Comparison of ENCODE assay signal across 9 cellular contexts in the genomic region with DNA sequence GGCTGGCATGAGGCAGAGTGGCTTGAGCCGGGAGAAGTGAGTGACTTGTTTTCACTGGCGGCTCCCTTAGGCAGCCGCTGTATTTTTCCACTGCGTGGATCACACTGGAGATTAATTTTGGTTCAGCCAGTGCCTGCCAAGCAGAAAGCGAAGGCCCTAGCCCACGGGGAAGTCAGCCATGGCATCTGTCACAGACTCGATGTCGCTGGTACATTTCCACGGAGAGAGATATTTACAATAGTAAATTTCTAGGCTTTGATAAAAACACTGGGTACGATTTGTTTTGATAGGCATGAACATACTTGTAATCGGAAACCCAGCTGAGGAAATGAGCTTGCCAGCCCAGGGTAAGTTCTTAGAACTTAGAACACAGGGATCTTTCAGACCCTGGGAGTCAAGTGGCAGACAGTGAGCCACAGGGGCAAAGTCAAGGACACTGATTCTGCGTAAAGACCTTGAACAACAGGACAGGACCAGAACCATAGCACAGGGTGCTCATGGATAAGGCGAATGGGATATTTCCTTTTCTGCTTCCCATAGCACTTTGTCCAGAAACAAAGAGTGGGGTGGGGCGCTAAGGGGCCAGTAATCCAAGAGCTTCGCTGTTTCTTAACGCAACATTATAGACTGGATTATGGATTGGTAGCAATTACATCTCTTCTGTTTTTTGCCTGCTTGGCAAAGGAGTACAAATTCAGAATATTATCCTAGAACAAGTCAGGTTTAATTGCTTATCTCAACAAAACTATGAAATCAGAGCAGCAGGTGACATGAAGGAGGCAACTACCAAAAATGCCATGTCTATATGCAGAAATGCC. TPM values are rescaled to one million over a fixed set of nuclear protein-coding genes. Genes with fewer than 3 reads are reported as not detected.
DNase-seq lines count a peak whose midpoint lies in the region; ATAC-seq lines count a peak whose summit lies in the region.
"Had no signal": no experiment of that assay in that cellular context is flagged by ENCODE, and none has a peak within 500 bp of the region (broad histone marks: within the 10 kb centered on the region; RNA-seq: fewer than 3 reads in every experiment).

No MANE protein-coding gene starts in this region.

- H3K4me3 Mint-ChIP-seq in activated CD8-positive, alpha-beta memory T cell treated with anti-CD3 and anti-CD28 coated beads, Interleukin-2, amount 10 ng/mL, durations not matched to agents 7 days and 5 days = no peak overlapping the region
- no peak overlapping the region for H3K4me3 Mint-ChIP-seq in activated naive CD8-positive, alpha-beta T cell treated with anti-CD3 and anti-CD28 coated beads, Interleukin-2, amount 10 ng/mL, durations not matched to agents 7 days and 5 days

- POLR2A ChIA-PET in activated naive CD8-positive, alpha-beta T cell treated with anti-CD3 and anti-CD28 coated beads, Interleukin-2, amount 10 ng/mL, durations not matched to agents 7 days and 5 days (lab: Charles Lee) = no interaction called here

- H3K9me3 Mint-ChIP-seq in activated CD8-positive, alpha-beta memory T cell treated with anti-CD3 and anti-CD28 coated beads, Interleukin-2, amount 10 ng/mL, durations not matched to agents 7 days and 5 days (ENCODE audit: low read depth) = no peaks in the 10 kb centered on the region
- no peaks in the 10 kb centered on the region for H3K9me3 Mint-ChIP-seq in activated naive CD8-positive, alpha-beta T cell treated with anti-CD3 and anti-CD28 coated beads, Interleukin-2, amount 10 ng/mL, durations not matched to agents 7 days and 5 days
- H3K9me3 Mint-ChIP-seq: activated naive CD4-positive, alpha-beta T cell treated with anti-CD3 and anti-CD28 coated beads, Interleukin-2, amount 50 U/mL, for 24 hours had no signal

- no peaks in the 10 kb centered on the region for H3K27me3 Mint-ChIP-seq in activated CD8-positive, alpha-beta memory T cell treated with anti-CD3 and anti-CD28 coated beads, Interleukin-2, amount 10 ng/mL, durations not matched to agents 7 days and 5 days
- H3K27me3 Mint-ChIP-seq in activated naive CD8-positive, alpha-beta T cell treated with anti-CD3 and anti-CD28 coated beads, Interleukin-2, amount 10 ng/mL, durations not matched to agents 7 days and 5 days = no peaks in the 10 kb centered on the region
- H3K27me3 Mint-ChIP-seq: activated naive CD4-positive, alpha-beta T cell treated with anti-CD3 and anti-CD28 coated beads, Interleukin-2, amount 50 U/mL, for 24 hours had no signal

- peaks cover 30% of the 10 kb centered on the region for H3K4me1 Mint-ChIP-seq in activated CD8-positive, alpha-beta memory T cell treated with anti-CD3 and anti-CD28 coated beads, Interleukin-2, amount 10 ng/mL, durations not matched to agents 7 days and 5 days
- peaks cover 29% of the 10 kb centered on the region for H3K4me1 Mint-ChIP-seq in activated naive CD8-positive, alpha-beta T cell treated with anti-CD3 and anti-CD28 coated beads, Interleukin-2, amount 10 ng/mL, durations not matched to agents 7 days and 5 days

- peak overlapping the region; percentile 90 for H3K27ac Mint-ChIP-seq in activated CD8-positive, alpha-beta memory T cell treated with anti-CD3 and anti-CD28 coated beads, Interleukin-2, amount 10 ng/mL, durations not matched to agents 7 days and 5 days
- peak overlapping the region; percentile 82 for H3K27ac Mint-ChIP-seq in activated naive CD8-positive, alpha-beta T cell treated with anti-CD3 and anti-CD28 coated beads, Interleukin-2, amount 10 ng/mL, durations not matched to agents 7 days and 5 days

- no peak for ATAC-seq in activated CD8-positive, alpha-beta memory T cell treated with anti-CD3 and anti-CD28 coated beads, Interleukin-2, amount 10 ng/mL, durations not matched to agents 7 days and 5 days
- no peak for ATAC-seq in activated naive CD8-positive, alpha-beta T cell treated with anti-CD3 and anti-CD28 coated beads, Interleukin-2, amount 10 ng/mL, durations not matched to agents 7 days and 5 days (ENCODE audit: low read depth)
- no peak for ATAC-seq in HG03354 (IDR thresholded peaks at IDR 0.05; ENCODE audit: poor library complexity, severe bottlenecking, unreplicated experiment)
- no peak for ATAC-seq in HG03280 (IDR thresholded peaks at IDR 0.05; ENCODE audit: unreplicated experiment)
- ATAC-seq in HG03460 (IDR thresholded peaks at IDR 0.05; ENCODE audit: unreplicated experiment) = no peak

- CTCF ChIA-PET in activated CD8-positive, alpha-beta memory T cell treated with anti-CD3 and anti-CD28 coated beads, Interleukin-2, amount 10 ng/mL, durations not matched to agents 7 days and 5 days (lab: Charles Lee) = no interaction called here

- H3K36me3 Mint-ChIP-seq in activated CD8-positive, alpha-beta memory T cell treated with anti-CD3 and anti-CD28 coated beads, Interleukin-2, amount 10 ng/mL, durations not matched to agents 7 days and 5 days = peaks cover 13% of the 10 kb centered on the region
- H3K36me3 Mint-ChIP-seq in activated naive CD8-positive, alpha-beta T cell treated with anti-CD3 and anti-CD28 coated beads, Interleukin-2, amount 10 ng/mL, durations not matched to agents 7 days and 5 days = peaks cover 14% of the 10 kb centered on the region

- no peak for DNase-seq in activated CD8-positive, alpha-beta memory T cell treated with anti-CD3 and anti-CD28 coated beads, Interleukin-2, amount 10 ng/mL, durations not matched to agents 7 days and 5 days
- DNase-seq in activated CD8-positive, alpha-beta memory T cell treated with anti-CD3 and anti-CD28 coated beads, Interleukin-2, amount 50 U/mL, for 48 hours = no peak
- DNase-seq in activated naive CD8-positive, alpha-beta T cell treated with anti-CD3 and anti-CD28 coated beads, Interleukin-2, amount 10 ng/mL, durations not matched to agents 7 days and 5 days = no peak
- DNase-seq in globus pallidus (ENCODE audit: low spot score) (peak; percentile 84), nucleus accumbens (lab: John Stamatoyannopoulos, UW) (peak in 41 of 56 donors; percentile 25 to 71 (median 54))

RNA-seq across cellular contexts. Expression of a gene that starts 4.5 kb away (rescaled TPM):
- 10 to 100 TPM in 1 of 2 experiments, 1 to 10 TPM in 1; 6.5 to 32.5 TPM for total RNA-seq in activated CD8-positive, alpha-beta memory T cell treated with anti-CD3 and anti-CD28 coated beads, Interleukin-2, amount 10 ng/mL, durations not matched to agents 7 days and 5 days
- total RNA-seq in activated naive CD8-positive, alpha-beta T cell treated with anti-CD3 and anti-CD28 coated beads, Interleukin-2, amount 10 ng/mL, durations not matched to agents 7 days and 5 days = 10 to 100 TPM; 39.4 to 41.5 TPM

Comparison
In these comparisons a context has a peak if more than half of its experiments do, and no peak if none do; other contexts are left out.
1. DNase-seq: peak in globus pallidus (single experiment) and nucleus accumbens (41 of 56); none in activated CD8-positive, alpha-beta memory T cell treated with anti-CD3 and anti-CD28 coated beads, Interleukin-2, amount 10 ng/mL, durations not matched to agents 7 days and 5 days (single experiment), activated CD8-positive, alpha-beta memory T cell treated with anti-CD3 and anti-CD28 coated beads, Interleukin-2, amount 50 U/mL, for 48 hours (single experiment) and activated naive CD8-positive, alpha-beta T cell treated with anti-CD3 and anti-CD28 coated beads, Interleukin-2, amount 10 ng/mL, durations not matched to agents 7 days and 5 days (single experiment).